Comparison of ENCODE assay signal across 20 cellular contexts in the genomic region with DNA sequence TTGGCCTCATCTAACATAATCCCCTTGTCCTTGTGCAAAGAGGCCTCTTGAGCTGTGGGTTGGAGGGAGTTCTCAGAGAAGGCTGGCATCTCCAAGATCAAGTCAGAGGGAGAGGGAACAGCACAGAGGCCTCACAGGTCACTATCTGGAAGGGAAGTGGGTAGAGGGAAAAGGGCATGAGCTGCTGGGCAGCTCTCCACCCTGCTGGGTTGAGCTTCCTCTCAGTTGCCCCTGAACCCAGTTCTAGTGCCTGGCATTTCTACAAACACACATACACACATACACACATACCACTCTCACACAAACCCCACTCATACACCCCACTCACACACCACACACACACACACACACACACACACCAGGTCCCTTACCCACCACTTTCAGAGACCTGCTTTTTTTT.
DNase-seq lines count a peak whose midpoint lies in the region; FAIRE-seq and TF ChIP-seq lines count a peak whose summit lies in the region.
"Had no signal": no experiment of that assay in that cellular context is flagged by ENCODE, and none has a peak within 500 bp of the region (broad histone marks: within the 10 kb centered on the region; RNA-seq: fewer than 3 reads in every experiment).

No MANE protein-coding gene starts in this region.

- H3K9me3 ChIP-seq in H9 (ENCODE audit: control insufficient read depth, low read depth, low read length) (no peaks in the 10 kb centered on the region), endodermal cell (ENCODE audit: control insufficient read depth, low read length) (no peaks in the 10 kb centered on the region), trophoblast cell (ENCODE audit: insufficient read depth, low read depth, low read length) (peaks cover 3% of the 10 kb centered on the region)
- H3K9me3 ChIP-seq: BE2C, HAP-1 had no signal

- no peak overlapping the region for H3T11ph ChIP-seq in H9 (ENCODE audit: low read length)

- no peak overlapping the region for H4K8ac ChIP-seq in H9 (replicated peaks; ENCODE audit: insufficient read length, low read depth, low read length)
- no peak overlapping the region for H4K8ac ChIP-seq in trophoblast cell (ENCODE audit: low read depth, low read length)

- H2BK5ac ChIP-seq in H9 (ENCODE audit: insufficient read length, low read length), result no peak overlapping the region
- no peak overlapping the region for H2BK5ac ChIP-seq in trophoblast cell (ENCODE audit: low read depth, low read length, poor library complexity)

- no peak for TF ChIP-seq POLR2A in H54 (IDR thresholded peaks at IDR 0.05; ENCODE audit: low read depth, low read length)

- H3K4me1 ChIP-seq in H9 (ENCODE audit: insufficient read depth, low read length), result peaks cover 3% of the 10 kb centered on the region; the same call in 1 of the 2 replicates
- H3K4me1 ChIP-seq in endodermal cell (ENCODE audit: control insufficient read depth, insufficient read depth, low read length), result no peaks in the 10 kb centered on the region
- H3K4me1 ChIP-seq in trophoblast cell (ENCODE audit: control insufficient read depth in 1 of 2, insufficient read depth in 2 of 2, low read length in 2 of 2), result peaks cover 0 to 4% of the 10 kb centered on the region in 2 experiments
- H3K4me1 ChIP-seq: BE2C, HAP-1 had no signal

- H3K23me2 ChIP-seq in H9 (ENCODE audit: insufficient read length, low read depth, low read length, poor library complexity, severe bottlenecking), result no peaks in the 10 kb centered on the region

- no peak overlapping the region for H2BK15ac ChIP-seq in H9 (ENCODE audit: low read depth, low read length)

- peaks cover 14 to 56% (median 48%) of the 10 kb centered on the region in 3 experiments for H3K36me3 Mint-ChIP-seq in H9 (ENCODE audit: insufficient read depth in 1 of 3, low read depth in 3 of 3)
- H3K36me3 Mint-ChIP-seq in endodermal cell (ENCODE audit: low read depth), result peaks cover 19% of the 10 kb centered on the region
- H3K36me3 Mint-ChIP-seq: CD4-positive, CD25-positive, alpha-beta regulatory T cell; CD8-positive, alpha-beta memory T cell had no signal

- no peaks in the 10 kb centered on the region for H4K20me1 ChIP-seq in H9 (ENCODE audit: control insufficient read depth, insufficient read depth, insufficient read length)

- H3K27ac ChIP-seq in 22Rv1 (peak overlapping the region; percentile 38), H9 (ENCODE audit: insufficient read length, low read depth, low read length) (no peak overlapping the region), endodermal cell (ENCODE audit: low read depth, low read length) (no peak overlapping the region), trophoblast cell (ENCODE audit: low read depth, low read length) (no peak overlapping the region)
- H3K27ac ChIP-seq: GM23248, HL-60 had no signal

- H2AFZ ChIP-seq in H9 (ENCODE audit: low read length), result no peak overlapping the region
- no peak overlapping the region for H2AFZ ChIP-seq in trophoblast cell (ENCODE audit: insufficient read depth, low read length, poor library complexity)
- H2AFZ ChIP-seq: GM23248 had no signal

- H3K36me3 ChIP-seq in endodermal cell (ENCODE audit: control insufficient read depth, insufficient read depth, low read length) (no peaks in the 10 kb centered on the region), trophoblast cell (ENCODE audit: control insufficient read depth in 1 of 2, insufficient read depth in 2 of 2, low read length in 2 of 2) (no peaks in the 10 kb centered on the region)
- H3K36me3 ChIP-seq: BE2C, HAP-1 had no signal

- H3K14ac ChIP-seq in H9 (ENCODE audit: insufficient read depth, low read length) (no peak overlapping the region), trophoblast cell (ENCODE audit: low read length) (no peak overlapping the region)

- H2BK12ac ChIP-seq in H9 (ENCODE audit: insufficient read length, low read depth, low read length) (no peak overlapping the region), trophoblast cell (ENCODE audit: low read length) (no peak overlapping the region)

- H3K4ac ChIP-seq in H9 (ENCODE audit: low read depth, low read length) (no peak overlapping the region), trophoblast cell (ENCODE audit: low read depth, low read length) (no peak overlapping the region)

- H3K4me3 ChIP-seq in endodermal cell (ENCODE audit: low read length) (no peak overlapping the region), trophoblast cell (ENCODE audit: low read depth, low read length) (no peak overlapping the region)
- H3K4me3 ChIP-seq: GM23248, HAP-1 had no signal

- H3K27me3 Mint-ChIP-seq in H9 (ENCODE audit: low read depth) (no peaks in the 10 kb centered on the region), endodermal cell (ENCODE audit: insufficient read depth) (no peaks in the 10 kb centered on the region)

- H3K4me2 ChIP-seq in H9 (ENCODE audit: insufficient read depth, insufficient read length, low read length), result no peak overlapping the region
- H3K4me2 ChIP-seq in trophoblast cell (ENCODE audit: low read length), result no peak overlapping the region

- DNase-seq in H9 (no peak), endodermal cell (no peak), trophoblast cell (no peak), islet precursor cell (no peak), NCI-H69 (lab: John Stamatoyannopoulos, UW) (no peak), H54 (ENCODE audit: insufficient read length, low spot score) (no peak)
- DNase-seq: ACHN; BE2C; C1 segment of cervical spinal cord; CD4-positive, CD25-positive, alpha-beta regulatory T cell; CD8-positive, alpha-beta memory T cell; COR-L47; GM23248 had no signal

- H3K18ac ChIP-seq in H9 (ENCODE audit: insufficient read length, low read depth, low read length), result no peak overlapping the region
- no peak overlapping the region for H3K18ac ChIP-seq in trophoblast cell (ENCODE audit: low read length)

- H4K5ac ChIP-seq in H9 (ENCODE audit: insufficient read length, low read depth, low read length), result no peak overlapping the region

- H4K91ac ChIP-seq in H9 (ENCODE audit: insufficient read length, low read depth, low read length) (no peak overlapping the region), trophoblast cell (ENCODE audit: low read depth, low read length) (no peak overlapping the region)

- no peak for FAIRE-seq in H54 (lab: Jason Lieb, UNC)
- FAIRE-seq: A204.1, D721Med, G401.6, GM12891 had no signal

- H3K27ac Mint-ChIP-seq in H9 (peak overlapping the region; percentile 19 to 76 (median 75); a peak in 5 of 7 replicates), endodermal cell (peak overlapping the region; percentile 37)
- H3K27ac Mint-ChIP-seq: CD4-positive, CD25-positive, alpha-beta regulatory T cell; CD8-positive, alpha-beta memory T cell had no signal

- H2AK5ac ChIP-seq in H9 (ENCODE audit: insufficient read length, low read length) (no peak overlapping the region), trophoblast cell (ENCODE audit: low read length) (no peak overlapping the region)

- H3K9me3 Mint-ChIP-seq in H9 (no peaks in the 10 kb centered on the region), endodermal cell (peaks cover 6% of the 10 kb centered on the region)
- H3K9me3 Mint-ChIP-seq: CD8-positive, alpha-beta memory T cell had no signal

- H3K4me3 Mint-ChIP-seq in H9 (no peak overlapping the region), endodermal cell (no peak overlapping the region)
- H3K4me3 Mint-ChIP-seq: CD4-positive, CD25-positive, alpha-beta regulatory T cell; CD8-positive, alpha-beta memory T cell had no signal

- H3K27me3 ChIP-seq in H9 (ENCODE audit: insufficient read depth, low read length) (no peaks in the 10 kb centered on the region), endodermal cell (ENCODE audit: control insufficient read depth, insufficient read depth, low read length, poor library complexity, severe bottlenecking) (no peaks in the 10 kb centered on the region), trophoblast cell (ENCODE audit: insufficient read depth, low read length) (no peaks in the 10 kb centered on the region)
- H3K27me3 ChIP-seq: BE2C had no signal

- no peaks in the 10 kb centered on the region for H3K79me2 ChIP-seq in H9 (ENCODE audit: insufficient read depth, low read length)
- no peaks in the 10 kb centered on the region for H3K79me2 ChIP-seq in trophoblast cell (ENCODE audit: control insufficient read depth, insufficient read depth, low read length, poor library complexity)

- H3K4me1 Mint-ChIP-seq in H9, result peaks cover 24% of the 10 kb centered on the region in 2 experiments
- peaks cover 15% of the 10 kb centered on the region for H3K4me1 Mint-ChIP-seq in endodermal cell
- H3K4me1 Mint-ChIP-seq: CD4-positive, CD25-positive, alpha-beta regulatory T cell; CD8-positive, alpha-beta memory T cell had no signal

- no peak overlapping the region for H2BK20ac ChIP-seq in H9 (ENCODE audit: low read depth, low read length, poor library complexity, severe bottlenecking)

- H2BK120ac ChIP-seq in H9 (ENCODE audit: low read depth, low read length, poor library complexity, severe bottlenecking) (no peak overlapping the region), trophoblast cell (ENCODE audit: insufficient read depth, low read length, poor library complexity) (no peak overlapping the region)

- no peak overlapping the region for H3K56ac ChIP-seq in H9 (ENCODE audit: insufficient read length, low read depth, low read length)

- no peak overlapping the region for H3K9ac ChIP-seq in H9 (ENCODE audit: extremely low read depth, insufficient read length, low read length)
- H3K9ac ChIP-seq in endodermal cell (ENCODE audit: extremely low read depth, low read length, poor library complexity, severe bottlenecking), result no peak overlapping the region
- H3K9ac ChIP-seq in trophoblast cell (ENCODE audit: low read length), result peak overlapping the region; percentile 60
- H3K9ac ChIP-seq: GM23248 had no signal

- H3K79me1 ChIP-seq in H9 (ENCODE audit: insufficient read depth, low read depth, low read length, poor library complexity, severe bottlenecking) (peaks cover 3% of the 10 kb centered on the region), trophoblast cell (ENCODE audit: low read length) (peaks cover under 1% of the 10 kb centered on the region)

- no peak overlapping the region for H4K12ac ChIP-seq in trophoblast cell (ENCODE audit: low read depth, low read length)

- no peak for TF ChIP-seq CTCF in 22Rv1 (IDR thresholded peaks at IDR 0.05)
- no peak for TF ChIP-seq CTCF in H9 (conservative IDR thresholded peaks at IDR 0.05)
- TF ChIP-seq CTCF in endodermal cell (conservative IDR thresholded peaks at IDR 0.05), result no peak

- no peak overlapping the region for H3K23ac ChIP-seq in H9 (ENCODE audit: insufficient read length, low read depth, low read length)
- H3K23ac ChIP-seq in trophoblast cell (ENCODE audit: low read length), result peak overlapping the region; percentile 43
